In the genomic region with DNA sequence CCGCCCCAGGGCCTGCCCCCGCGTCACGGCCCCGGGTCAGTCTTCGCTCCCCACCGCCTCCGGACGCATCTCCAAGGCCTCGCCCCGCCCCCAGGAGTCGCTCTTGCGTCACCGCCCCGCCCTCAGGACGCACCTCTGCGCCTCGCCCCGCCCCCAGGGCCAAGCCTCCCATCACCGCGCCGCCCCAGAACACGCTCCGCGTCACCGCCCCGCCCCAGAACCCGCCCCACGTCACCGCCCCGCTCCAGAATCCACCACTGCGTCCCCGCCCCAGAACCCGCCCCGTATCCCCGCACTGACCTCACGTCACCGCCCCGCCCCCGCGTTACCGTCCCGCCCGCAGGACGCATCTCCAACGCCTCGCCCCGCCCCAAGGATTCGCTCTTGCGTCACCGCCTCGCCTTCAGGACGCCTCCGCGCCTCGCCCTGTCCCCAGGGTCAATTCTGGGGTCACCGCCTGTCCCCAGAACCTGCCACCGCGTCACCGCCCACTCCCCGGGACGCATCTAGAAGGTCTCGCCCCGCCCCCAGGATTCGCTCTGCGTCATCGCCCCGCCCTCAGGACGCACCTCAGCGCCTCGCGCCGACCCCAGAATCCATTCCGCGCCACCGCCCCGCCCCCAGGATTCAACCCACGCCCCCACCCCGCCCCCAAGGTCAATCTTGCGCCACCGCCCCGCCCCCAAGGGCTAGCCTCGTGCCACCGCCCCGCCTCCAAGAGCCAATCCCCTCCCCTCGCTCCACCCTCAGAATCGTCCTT, we compare ENCODE assay signal across 8 cellular contexts. TPM values are rescaled to one million over a fixed set of nuclear protein-coding genes. Genes with fewer than 3 reads are reported as not detected.
DNase-seq lines count a peak whose midpoint lies in the region; ATAC-seq and TF ChIP-seq lines count a peak whose summit lies in the region.

No MANE protein-coding gene starts in this region.

- H3K27ac ChIP-seq in cardiac muscle cell (peak overlapping the region; percentile 100), trophoblast cell (ENCODE audit: low read depth, low read length) (peak overlapping the region; percentile 87), tibial nerve (peak overlapping the region; percentile 95 to 99 (median 98))

- peaks cover 3% of the 10 kb centered on the region for H3K79me2 ChIP-seq in trophoblast cell (ENCODE audit: control insufficient read depth, insufficient read depth, low read length, poor library complexity)

- peak in 1 of 2 donors; percentile 34 for TF ChIP-seq EP300 in tibial nerve (IDR thresholded peaks at IDR 0.05)

- peak overlapping the region; percentile 79 for H4K8ac ChIP-seq in trophoblast cell (ENCODE audit: low read depth, low read length)

- peak overlapping the region; percentile 78 for H3K9ac ChIP-seq in adipocyte (ENCODE audit: low read length)
- peak overlapping the region; percentile 75 for H3K9ac ChIP-seq in trophoblast cell (ENCODE audit: low read length)

- peak overlapping the region; percentile 41 for H3K4ac ChIP-seq in trophoblast cell (ENCODE audit: low read depth, low read length)

- peaks cover 29% of the 10 kb centered on the region for H3K4me1 ChIP-seq in adipocyte (ENCODE audit: control insufficient read depth, insufficient read depth, low read length)
- H3K4me1 ChIP-seq in cardiac muscle cell (ENCODE audit: low read depth), result peaks cover 39% of the 10 kb centered on the region
- peaks cover 5 to 6% of the 10 kb centered on the region in 2 experiments for H3K4me1 ChIP-seq in trophoblast cell (ENCODE audit: control insufficient read depth in 1 of 2, insufficient read depth in 2 of 2, low read length in 2 of 2)
- H3K4me1 ChIP-seq in tibial nerve, result peaks cover 3 to 43% (median 15%) of the 10 kb centered on the region in 4 donors

- H3K4me2 ChIP-seq in trophoblast cell (ENCODE audit: low read length), result peak overlapping the region; percentile 43

- H3K36me3 ChIP-seq in adipocyte (ENCODE audit: control insufficient read depth, insufficient read depth, low read length, severe bottlenecking) (no peaks in the 10 kb centered on the region), cardiac muscle cell (peaks cover under 1% of the 10 kb centered on the region), trophoblast cell (ENCODE audit: control insufficient read depth in 1 of 2, insufficient read depth in 2 of 2, low read length in 2 of 2) (no peaks in the 10 kb centered on the region), tibial nerve (no peaks in the 10 kb centered on the region)

- peak overlapping the region; percentile 47 for H4K12ac ChIP-seq in trophoblast cell (ENCODE audit: low read depth, low read length)

- H3K14ac ChIP-seq in trophoblast cell (ENCODE audit: low read length), result peak overlapping the region; percentile 75

- no peak overlapping the region for H2AK5ac ChIP-seq in trophoblast cell (ENCODE audit: low read length)

- peak overlapping the region; percentile 50 for H2BK12ac ChIP-seq in trophoblast cell (ENCODE audit: low read length)

- H4K91ac ChIP-seq in trophoblast cell (ENCODE audit: low read depth, low read length), result peak overlapping the region; percentile 85

- ATAC-seq in HG02763 (IDR thresholded peaks at IDR 0.05; ENCODE audit: unreplicated experiment), result peak; percentile 52

- WGBS in trophoblast cell (ENCODE audit: extremely low coverage, insufficient coverage, insufficient read length), result no CpG with 5 or more reads among the region's 87 CpGs
- 2 to 3% methylated on average over 10 to 22 of the region's 87 CpGs for WGBS in tibial nerve, 2 donors

- TF ChIP-seq POLR2A in tibial nerve (IDR thresholded peaks at IDR 0.05), result no peak

- peak overlapping the region; percentile 78 for H2BK5ac ChIP-seq in trophoblast cell (ENCODE audit: low read depth, low read length, poor library complexity)

- DNase-seq in GM12864 (ENCODE audit: low read depth) (peak; percentile 85), NCI-H1417 treated with DMSO at 0.1 percent for 48 hours (lab: John Stamatoyannopoulos, UW) (peak; percentile 89), SW 1271 (lab: John Stamatoyannopoulos, UW) (peak; percentile 84 to 91), adipocyte (ENCODE audit: low read depth) (peak; percentile 100), cardiac muscle cell (ENCODE audit: low read depth in 1 of 2, low spot score in 1 of 2) (peak; percentile 99 to 100), trophoblast cell (peak; percentile 98 to 99), tibial nerve (ENCODE audit: low spot score in 2 of 2) (peak; percentile 100)

- no peaks in the 10 kb centered on the region for H3K27me3 ChIP-seq in adipocyte (replicated peaks; ENCODE audit: control insufficient read depth, insufficient read depth, low read length)
- H3K27me3 ChIP-seq in cardiac muscle cell, result no peaks in the 10 kb centered on the region
- no peaks in the 10 kb centered on the region for H3K27me3 ChIP-seq in trophoblast cell (ENCODE audit: insufficient read depth, low read length)
- H3K27me3 ChIP-seq in tibial nerve, result no peaks in the 10 kb centered on the region

- TF ChIP-seq CTCF in GM12864 (IDR thresholded peaks at IDR 0.05; ENCODE audit: low read depth, low read length, missing control alignments) (no peak), cardiac muscle cell (IDR thresholded peaks at IDR 0.05; ENCODE audit: low read depth, low read length) (no peak), tibial nerve (IDR thresholded peaks at IDR 0.05) (no peak)

- H3K4me3 ChIP-seq in GM12864 (ENCODE audit: low read depth, low read length) (peak overlapping the region; percentile 86), adipocyte (ENCODE audit: low read length) (peak overlapping the region; percentile 80), cardiac muscle cell (peak overlapping the region; percentile 73), trophoblast cell (ENCODE audit: low read depth, low read length) (peak overlapping the region; percentile 97), tibial nerve (peak overlapping the region; percentile 54 to 77 (median 72))

- H3K18ac ChIP-seq in trophoblast cell (ENCODE audit: low read length), result peak overlapping the region; percentile 56

- H3K9me3 ChIP-seq in adipocyte (ENCODE audit: control insufficient read depth, low read length), result no peaks in the 10 kb centered on the region
- H3K9me3 ChIP-seq in cardiac muscle cell (ENCODE audit: low read depth), result no peaks in the 10 kb centered on the region
- H3K9me3 ChIP-seq in trophoblast cell (ENCODE audit: insufficient read depth, low read depth, low read length), result no peaks in the 10 kb centered on the region
- no peaks in the 10 kb centered on the region for H3K9me3 ChIP-seq in tibial nerve

- peak overlapping the region; percentile 74 for H2AFZ ChIP-seq in trophoblast cell (ENCODE audit: insufficient read depth, low read length, poor library complexity)

- no peak overlapping the region for H3K23ac ChIP-seq in trophoblast cell (ENCODE audit: low read length)

- peaks cover 11% of the 10 kb centered on the region for H3K79me1 ChIP-seq in trophoblast cell (ENCODE audit: low read length)

- H2BK120ac ChIP-seq in trophoblast cell (ENCODE audit: insufficient read depth, low read length, poor library complexity), result peak overlapping the region; percentile 78

RNA-seq across cellular contexts. Expression of gene CASP9, which starts 0.4 kb away (rescaled TPM):
- 83.9 and 96.1 TPM in 2 replicates for total RNA-seq in cardiac muscle cell
- polyA plus RNA-seq in cardiac muscle cell, result 44.7 and 65.9 TPM in 2 replicates
- 8.5 and 8.6 TPM in 2 replicates for polyA plus RNA-seq in trophoblast cell (2013)
- 10 to 100 TPM; 39.6 to 82.8 (median 51.7) TPM for total RNA-seq in tibial nerve

RNA-seq across cellular contexts. Expression of gene DNAJC16, which starts 2.2 kb away (rescaled TPM):
- total RNA-seq in cardiac muscle cell (13.6 and 17.8 TPM in 2 replicates), tibial nerve (10 to 100 TPM; 11.4 to 35.0 (median 26.3) TPM)
- 9.0 and 9.4 TPM in 2 replicates for polyA plus RNA-seq in cardiac muscle cell
- polyA plus RNA-seq in trophoblast cell (2013), result 9.9 and 10.1 TPM in 2 replicates

RNA-seq across cellular contexts. Expression of gene CELA2B, which starts 48.6 kb away (rescaled TPM):
- total RNA-seq in cardiac muscle cell, result not detected in 2 replicates
- polyA plus RNA-seq in cardiac muscle cell, result 0.26 TPM in 1 of 2 replicates, not detected in the other
- polyA plus RNA-seq in trophoblast cell (2013), result not detected in 2 replicates
- not detected for total RNA-seq in tibial nerve

Comparison
In these comparisons a context has a peak if more than half of its experiments do, and no peak if none do; other contexts are left out.
1. Peak in every context shown above with its lines: DNase-seq, ATAC-seq, H3K4me3 ChIP-seq and H3K27ac ChIP-seq.